ENCODE assay signal across 8 cellular contexts in the genomic region with DNA sequence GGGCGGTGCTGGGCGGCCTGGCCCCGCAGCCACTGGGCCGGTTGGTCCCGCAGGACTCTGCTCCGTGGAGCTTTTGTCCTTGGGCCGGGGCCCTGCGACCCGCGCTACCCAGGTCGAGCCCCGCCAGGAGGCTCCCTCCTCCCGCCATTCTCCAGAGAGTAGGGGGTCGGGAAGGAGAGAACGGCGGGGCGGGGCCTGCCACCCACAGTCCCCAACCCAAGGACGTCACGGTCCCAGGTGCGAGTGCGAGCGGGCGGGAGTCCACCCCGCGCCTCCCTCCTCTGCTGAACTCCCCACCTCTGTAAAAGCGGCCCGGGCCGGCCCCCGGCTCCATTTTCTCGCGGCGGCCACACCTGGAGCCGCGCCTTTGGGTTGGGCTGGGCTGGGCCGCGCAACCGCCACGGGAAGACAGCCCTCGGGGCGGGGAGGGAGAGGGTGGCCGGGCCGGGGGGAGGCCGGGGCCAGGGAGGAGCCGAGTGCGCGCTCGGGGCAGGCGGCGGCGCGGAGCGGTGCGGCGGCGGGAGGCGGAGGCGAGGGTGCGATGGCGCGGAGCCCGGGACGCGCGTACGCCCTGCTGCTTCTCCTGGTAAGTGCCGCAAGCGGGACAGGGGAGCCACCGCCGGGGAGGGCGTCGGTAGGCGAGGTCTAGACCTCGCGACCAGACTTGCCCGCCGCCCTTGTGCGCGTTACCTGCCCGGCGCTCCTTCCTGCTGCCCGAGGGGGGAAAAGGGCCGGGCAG. TPM values are rescaled to one million over a fixed set of nuclear protein-coding genes. Genes with fewer than 3 reads are reported as not detected.
DNase-seq lines count a peak whose midpoint lies in the region; ATAC-seq and TF ChIP-seq lines count a peak whose summit lies in the region.

A gene (plus strand): TSS at position 467 of the 739 bp plus-strand sequence. CDS start 75 bp downstream, at position 542.

- peak within 1 kb of the TSS; percentile 75 for H2BK120ac ChIP-seq in trophoblast cell (ENCODE audit: insufficient read depth, low read length, poor library complexity)

- peaks cover 42% of the 10 kb centered on the region for H3K27me3 Mint-ChIP-seq in activated T-helper 2 cell treated with anti-CD3 and anti-CD28 coated beads, Interferon-gamma antibody, Interleukin-2, Interleukin-4, amounts not matched to agents 10 μg/mL and 5 μg/mL and 100 μg/mL, durations not matched to agents 14 hours and 24 hours and 36 hours (ENCODE audit: low read depth)

- DNase-seq in DMS 273 (lab: John Stamatoyannopoulos, UW; ENCODE audit: unreplicated experiment) (peak; percentile 80), DMS 273 treated with DMSO at 0.1 percent for 48 hours (lab: John Stamatoyannopoulos, UW) (no peak), HCT116 (ENCODE audit: low read depth, low spot score) (no peak), NB4 (ENCODE audit: low read depth) (peak; percentile 60), Right ventricle myocardium inferior (ENCODE audit: missing footprints) (peak; percentile 85), trophoblast cell (peak; percentile 62 to 76), middle frontal gyrus (ENCODE audit: extremely low spot score, low spot score) (no peak)
- peak; percentile 16 for DNase-seq in activated T-helper 2 cell treated with anti-CD3 and anti-CD28 coated beads, Interferon-gamma antibody, Interleukin-2, Interleukin-4, amounts not matched to agents 10 μg/mL and 5 μg/mL and 100 μg/mL, durations not matched to agents 14 hours and 24 hours and 36 hours (ENCODE audit: low spot score)

- H3K79me2 ChIP-seq in HCT116 (ENCODE audit: insufficient read depth, low read length) = peaks cover 48% of the 10 kb centered on the region
- H3K79me2 ChIP-seq in trophoblast cell (ENCODE audit: control insufficient read depth, insufficient read depth, low read length, poor library complexity) = peaks cover 13% of the 10 kb centered on the region

- TF ChIP-seq POLR2A in HCT116 (IDR thresholded peaks at IDR 0.05; ENCODE audit: borderline replicate concordance, extremely low read depth, insufficient read depth, insufficient read length) = peak; percentile 15
- TF ChIP-seq POLR2A in NB4 (IDR thresholded peaks at IDR 0.05; ENCODE audit: extremely low read depth, insufficient read length) = no peak

- no peaks in the 10 kb centered on the region for H3K9me3 ChIP-seq in HCT116 (ENCODE audit: control insufficient read depth in 1 of 2, insufficient read depth in 1 of 2, low read depth in 1 of 2, low read length in 2 of 2)
- H3K9me3 ChIP-seq in trophoblast cell (ENCODE audit: insufficient read depth, low read depth, low read length) = peaks cover 2% of the 10 kb centered on the region

- H3K14ac ChIP-seq in trophoblast cell (ENCODE audit: low read length) = peak within 1 kb of the TSS; percentile 96

- H4K20me1 ChIP-seq in HCT116 (ENCODE audit: insufficient read depth) = no peaks in the 10 kb centered on the region

- no peaks in the 10 kb centered on the region for H3K9me2 ChIP-seq in HCT116 (ENCODE audit: insufficient read depth)

- peak within 1 kb of the TSS; percentile 77 for H4K8ac ChIP-seq in trophoblast cell (ENCODE audit: low read depth, low read length)

- peak within 1 kb of the TSS; percentile 76 for H3K4me3 Mint-ChIP-seq in activated T-helper 2 cell treated with anti-CD3 and anti-CD28 coated beads, Interferon-gamma antibody, Interleukin-2, Interleukin-4, amounts not matched to agents 10 μg/mL and 5 μg/mL and 100 μg/mL, durations not matched to agents 14 hours and 24 hours and 36 hours (ENCODE audit: low read depth)

- CTCF ChIA-PET in HCT116 (lab: Charles Lee) = interaction anchor here (1.0 to 1.2 kb wide), 2 partner anchors 15 to 73 kb away, joined by 3 read pairs; no protein-coding TSS in a partner anchor

- H3K27me3 ChIP-seq in HCT116 (ENCODE audit: insufficient read depth, low read length) (no peaks in the 10 kb centered on the region), trophoblast cell (ENCODE audit: insufficient read depth, low read length) (no peaks in the 10 kb centered on the region)

- peak within 1 kb of the TSS; percentile 92 to 99 for H3K4me3 ChIP-seq in HCT116 (replicated peaks in 1 of 2; ENCODE audit: low read depth in 1 of 2, low read length in 2 of 2)
- peak within 1 kb of the TSS; percentile 65 for H3K4me3 ChIP-seq in NB4 (ENCODE audit: low read depth, low read length)
- H3K4me3 ChIP-seq in trophoblast cell (ENCODE audit: low read depth, low read length) = peak within 1 kb of the TSS; percentile 94

- H3K27ac Mint-ChIP-seq in activated T-helper 2 cell treated with anti-CD3 and anti-CD28 coated beads, Interferon-gamma antibody, Interleukin-2, Interleukin-4, amounts not matched to agents 10 μg/mL and 5 μg/mL and 100 μg/mL, durations not matched to agents 14 hours and 24 hours and 36 hours = no peak within 1 kb of the TSS

- H2AK5ac ChIP-seq in trophoblast cell (ENCODE audit: low read length) = peak within 1 kb of the TSS; percentile 38

- peak within 1 kb of the TSS; percentile 51 for H2BK12ac ChIP-seq in trophoblast cell (ENCODE audit: low read length)

- TF ChIP-seq RAD21 in HCT116 (IDR thresholded peaks at IDR 0.05; ENCODE audit: low read depth) = no peak

- peaks cover 12% of the 10 kb centered on the region for H3K79me1 ChIP-seq in trophoblast cell (ENCODE audit: low read length)

- POLR2A ChIA-PET in HCT116 (lab: Charles Lee) = no interaction called here

- peak within 1 kb of the TSS; percentile 92 for H4K12ac ChIP-seq in trophoblast cell (ENCODE audit: low read depth, low read length)

- H3K4me2 ChIP-seq in HCT116 (ENCODE audit: low read length) = peak within 1 kb of the TSS; percentile 86
- H3K4me2 ChIP-seq in trophoblast cell (ENCODE audit: low read length) = peak within 1 kb of the TSS; percentile 92

- no CpG with 5 or more reads among the region's 82 CpGs for WGBS in trophoblast cell (ENCODE audit: extremely low coverage, insufficient coverage, insufficient read length)

- RAD21 ChIA-PET in HCT116 (lab: Charles Lee; ENCODE audit: low non-redundant PET in 1 of 2, low total read pairs in 2 of 2, uncharacterized antibody in 2 of 2, unreplicated experiment in 2 of 2) = interaction anchor here in 1 of 2 experiments (0.6 kb wide), 1 partner anchor 74 kb away, joined by 3 read pairs; no protein-coding TSS in a partner anchor

- H3K36me3 ChIP-seq in HCT116 (ENCODE audit: control insufficient read depth in 1 of 2, insufficient read depth in 2 of 2, low read length in 2 of 2) (no peaks in the 10 kb centered on the region), trophoblast cell (ENCODE audit: control insufficient read depth in 1 of 2, insufficient read depth in 2 of 2, low read length in 2 of 2) (no peaks in the 10 kb centered on the region)

- intact Hi-C loops in HCT116 (cut with micrococcal nuclease) (no loop called here), Right ventricle myocardium inferior (cut with DNase I) (loop anchor here (2.0 to 5.0 kb wide), 3 partner anchors 73 to 396 kb away; a partner anchor contains a TSS)
- intact Hi-C loops in activated T-helper 2 cell treated with anti-CD3 and anti-CD28 coated beads, Interferon-gamma antibody, Interleukin-2, Interleukin-4, amounts not matched to agents 10 μg/mL and 5 μg/mL and 100 μg/mL, durations not matched to agents 14 hours and 24 hours and 36 hours (cut with micrococcal nuclease) = no loop called here

- H2BK5ac ChIP-seq in trophoblast cell (ENCODE audit: low read depth, low read length, poor library complexity) = peak within 1 kb of the TSS; percentile 60

- H3K23ac ChIP-seq in trophoblast cell (ENCODE audit: low read length) = no peak within 1 kb of the TSS

- no peak for TF ChIP-seq CTCF in HCT116 (IDR thresholded peaks at IDR 0.05 in 2 of 3, conservative IDR thresholded peaks at IDR 0.05 in 1 of 3; ENCODE audit: borderline replicate concordance in 1 of 3, insufficient read depth in 1 of 3, low read depth in 2 of 3, low read length in 2 of 3)
- no peak for TF ChIP-seq CTCF in NB4 (IDR thresholded peaks at IDR 0.05; ENCODE audit: low read depth, low read length)

- H3K36me3 Mint-ChIP-seq in activated T-helper 2 cell treated with anti-CD3 and anti-CD28 coated beads, Interferon-gamma antibody, Interleukin-2, Interleukin-4, amounts not matched to agents 10 μg/mL and 5 μg/mL and 100 μg/mL, durations not matched to agents 14 hours and 24 hours and 36 hours (ENCODE audit: low read depth) = no peaks in the 10 kb centered on the region

- no TSS peak for BruUV-seq in HCT116 (replicated peaks; lab: Mats Ljungman, UMichigan)

- ATAC-seq in HCT116 (peak; percentile 91), Right ventricle myocardium inferior (peak; percentile 97)

- peak within 1 kb of the TSS; percentile 89 for H4K91ac ChIP-seq in trophoblast cell (ENCODE audit: low read depth, low read length)

- peak within 1 kb of the TSS; percentile 98 for H3K9ac ChIP-seq in HCT116 (ENCODE audit: low read length)
- peak within 1 kb of the TSS; percentile 99 for H3K9ac ChIP-seq in trophoblast cell (ENCODE audit: low read length)

- H3K27ac ChIP-seq in HCT116 (ENCODE audit: low read depth, low read length) (peak within 1 kb of the TSS; percentile 84), trophoblast cell (ENCODE audit: low read depth, low read length) (peak within 1 kb of the TSS; percentile 59)

- H3K4me1 Mint-ChIP-seq in activated T-helper 2 cell treated with anti-CD3 and anti-CD28 coated beads, Interferon-gamma antibody, Interleukin-2, Interleukin-4, amounts not matched to agents 10 μg/mL and 5 μg/mL and 100 μg/mL, durations not matched to agents 14 hours and 24 hours and 36 hours (ENCODE audit: low read depth) = peaks cover 7% of the 10 kb centered on the region

- H2AFZ ChIP-seq in HCT116 (ENCODE audit: low read depth, low read length, poor library complexity, severe bottlenecking) (no peak within 1 kb of the TSS), trophoblast cell (ENCODE audit: insufficient read depth, low read length, poor library complexity) (peak within 1 kb of the TSS; percentile 68)

- H3K9me3 Mint-ChIP-seq in activated T-helper 2 cell treated with anti-CD3 and anti-CD28 coated beads, Interferon-gamma antibody, Interleukin-2, Interleukin-4, amounts not matched to agents 10 μg/mL and 5 μg/mL and 100 μg/mL, durations not matched to agents 14 hours and 24 hours and 36 hours = no peaks in the 10 kb centered on the region

- H3K18ac ChIP-seq in trophoblast cell (ENCODE audit: low read length) = peak within 1 kb of the TSS; percentile 90

- peak within 1 kb of the TSS; percentile 26 for H3K4ac ChIP-seq in trophoblast cell (ENCODE audit: low read depth, low read length)

- H3K4me1 ChIP-seq in HCT116 (ENCODE audit: control insufficient read depth in 1 of 2, insufficient read depth in 2 of 2, low read length in 2 of 2) (peaks cover 14 to 23% of the 10 kb centered on the region in 2 experiments), trophoblast cell (ENCODE audit: control insufficient read depth in 1 of 2, insufficient read depth in 2 of 2, low read length in 2 of 2) (peaks cover 5 to 9% of the 10 kb centered on the region in 2 experiments)

TF ChIP-seq in HCT116, 20 proteins besides CTCF, POLR2A, EP300 and RAD21 (continues in another document):
- no peak for TF ChIP-seq ELF1 (IDR thresholded peaks at IDR 0.05; ENCODE audit: borderline replicate concordance, low read depth)

RNA-seq across cellular contexts. Expression of the gene that starts here (rescaled TPM):
- total RNA-seq in HCT116 (2021; ENCODE audit: unreplicated experiment) (123 TPM), Right ventricle myocardium inferior (35.7 TPM)
- polyA plus RNA-seq in HCT116 (2012) = 69.2 and 81.4 TPM in 2 replicates
- 1.4 and 1.7 TPM in 2 replicates for total RNA-seq in activated T-helper 2 cell treated with anti-CD3 and anti-CD28 coated beads, Interferon-gamma antibody, Interleukin-2, Interleukin-4, amounts not matched to agents 10 μg/mL and 5 μg/mL and 100 μg/mL, durations not matched to agents 14 hours and 24 hours and 36 hours
- polyA plus RNA-seq in trophoblast cell (2013) = 81.8 and 82.6 TPM in 2 replicates

Comparison
In these comparisons a context has a peak if more than half of its experiments do, and no peak if none do; other contexts are left out.
1. RNA of the gene that starts here (total RNA-seq): 123 TPM in HCT116 (single experiment) and 35.7 TPM in Right ventricle myocardium inferior (single experiment); 1.4 to 1.7 TPM in activated T-helper 2 cell treated with anti-CD3 and anti-CD28 coated beads, Interferon-gamma antibody, Interleukin-2, Interleukin-4, amounts not matched to agents 10 μg/mL and 5 μg/mL and 100 μg/mL, durations not matched to agents 14 hours and 24 hours and 36 hours; every median in the first group is over 10 times any median in the second.
2. DNase-seq: peak in DMS 273 (single experiment), NB4 (single experiment), activated T-helper 2 cell treated with anti-CD3 and anti-CD28 coated beads, Interferon-gamma antibody, Interleukin-2, Interleukin-4, amounts not matched to agents 10 μg/mL and 5 μg/mL and 100 μg/mL, durations not matched to agents 14 hours and 24 hours and 36 hours (single experiment), Right ventricle myocardium inferior (single experiment) and trophoblast cell (2 of 2); none in DMS 273 treated with DMSO at 0.1 percent for 48 hours (single experiment), HCT116 (single experiment) and middle frontal gyrus (single experiment).
3. Peak in every context shown above with its lines, with median percentiles within 50 percentile points of each other: H3K4me3 ChIP-seq.